Comparison of ENCODE assay signal across 8 cellular contexts in genomic region chr12:51083140-51083833, GRCh38. TPM values are rescaled to one million over a fixed set of nuclear protein-coding genes. Genes with fewer than 3 reads are reported as not detected.
A peak's percentile ranks its signal among the peaks of the same experiment; 100 is the strongest.
DNase-seq lines count a peak whose midpoint lies in the region; ATAC-seq lines count a peak whose summit lies in the region.

Gene CSRNP2, minus strand, starts transcription at chr12:51083596. Its CDS starts 7,035 bp downstream, at chr12:51076561.

- H3K4me3 Mint-ChIP-seq in IgD-negative memory B cell, result peak within 1 kb of the TSS; percentile 92 to 99 (median 94)

- peaks cover 17 to 25% (median 25%) of the 10 kb centered on the region in 3 donors for H3K4me1 Mint-ChIP-seq in IgD-negative memory B cell

- peak within 1 kb of the TSS; percentile 57 for H3K27ac ChIP-seq in epithelial cell of prostate

- peak; percentile 98 for ATAC-seq in GM21529 (IDR thresholded peaks at IDR 0.05; ENCODE audit: unreplicated experiment)

- H3K27ac Mint-ChIP-seq in IgD-negative memory B cell, result peak within 1 kb of the TSS; percentile 63 to 83 (median 81)

- no peaks in the 10 kb centered on the region for H3K9me3 Mint-ChIP-seq in IgD-negative memory B cell

- peak; percentile 92 for DNase-seq in DMS114 treated with DMSO at 0.1 percent for 48 hours (lab: John Stamatoyannopoulos, UW; ENCODE audit: unreplicated experiment)
- peak; percentile 51 for DNase-seq in OCI-M2 (lab: John Stamatoyannopoulos, UW; ENCODE audit: unreplicated experiment)
- peak; percentile 89 for DNase-seq in activated T-cell treated with anti-CD3 and anti-CD28 coated beads for 4 hours
- peak; percentile 68 for DNase-seq in epithelial cell of prostate (ENCODE audit: low read depth, low spot score)
- DNase-seq in mucosa of gallbladder (ENCODE audit: low spot score), result peak; percentile 96
- DNase-seq in stimulated activated CD8-positive, alpha-beta memory T cell treated with anti-CD3 and anti-CD28 coated beads, Interleukin-4, amount 100 ng/mL, for 4 hours (ENCODE audit: low read depth in 2 of 2, low spot score in 1 of 2), result peak; percentile 81 to 85

- H3K36me3 Mint-ChIP-seq in IgD-negative memory B cell, result peaks cover 4% of the 10 kb centered on the region

- no peaks in the 10 kb centered on the region for H3K27me3 Mint-ChIP-seq in IgD-negative memory B cell

RNA-seq across cellular contexts. Expression of gene CSRNP2, which starts in this region (rescaled TPM):
- 4.6 TPM for polyA plus RNA-seq in IgD-negative memory B cell
- 32.5 TPM for total RNA-seq in mucosa of gallbladder

Comparison
In these comparisons a context has a peak if more than half of its experiments do, and no peak if none do; other contexts are left out.
1. Peak in every context shown above with its lines: DNase-seq, ATAC-seq and H3K27ac ChIP-seq.